Comparison of ENCODE assay signal across 20 cellular contexts in the genomic region with DNA sequence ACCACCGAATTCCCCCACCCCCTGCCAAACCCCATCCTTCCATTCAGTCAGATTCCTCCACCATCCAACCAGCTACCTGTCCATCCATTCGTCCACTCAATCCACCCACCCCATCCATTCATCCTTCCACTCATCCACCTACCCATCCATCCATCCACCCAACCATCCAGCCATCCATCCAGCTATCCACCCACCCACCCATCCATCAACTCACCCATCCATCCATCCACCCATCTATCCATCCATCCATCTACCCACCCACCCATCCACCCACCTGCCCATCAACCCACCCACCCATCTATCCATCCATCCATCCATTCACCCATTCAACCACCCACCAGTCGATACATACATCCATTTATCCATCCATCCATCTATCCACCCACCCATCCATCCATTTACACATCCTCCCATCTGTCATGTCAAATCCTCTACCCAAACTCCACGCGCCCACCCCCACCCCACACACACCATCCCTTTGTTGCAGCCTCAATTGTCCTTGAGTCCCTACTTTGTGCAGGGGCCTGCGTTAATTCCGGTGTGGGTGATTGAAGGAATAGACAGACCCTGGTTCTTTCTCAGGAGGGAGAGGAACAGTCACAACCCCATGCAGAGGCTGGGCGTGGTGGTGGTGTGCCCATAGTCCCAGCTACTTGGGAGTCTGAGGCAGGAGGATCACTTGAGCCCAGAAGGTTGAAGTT. TPM values are rescaled to one million over a fixed set of nuclear protein-coding genes. Genes with fewer than 3 reads are reported as not detected.
DNase-seq lines count a peak whose midpoint lies in the region; ATAC-seq, FAIRE-seq and TF ChIP-seq lines count a peak whose summit lies in the region.
"Had no signal": no experiment of that assay in that cellular context is flagged by ENCODE, and none has a peak within 500 bp of the region (broad histone marks: within the 10 kb centered on the region; RNA-seq: fewer than 3 reads in every experiment).

No MANE protein-coding gene starts in this region.

- H4K91ac ChIP-seq in IMR-90 (ENCODE audit: insufficient read depth, low read depth, low read length), result no peak overlapping the region

- WGBS in mammary epithelial cell (ENCODE audit: low coverage, missing lambda C conversion rate), result 100% methylated on average over 5 of the region's 8 CpGs
- 82 to 100% methylated on average over 2 to 3 of the region's 8 CpGs for WGBS in IMR-90 (ENCODE audit: extremely low coverage in 2 of 2, insufficient read length in 1 of 2), 2 experiments
- 84 to 87% (median 86%) methylated on average over 8 of the region's 8 CpGs for WGBS in stomach, 5 donors

- H3K4me3 ChIP-seq in mammary epithelial cell (replicated peaks in 1 of 3; ENCODE audit: insufficient read depth in 1 of 3, low read depth in 2 of 3, low read length in 3 of 3) (no peak overlapping the region), IMR-90 (ENCODE audit: insufficient read depth, low read depth, low read length) (no peak overlapping the region), astrocyte (ENCODE audit: insufficient read depth, low read depth, low read length) (no peak overlapping the region), stomach (no peak overlapping the region)
- H3K4me3 ChIP-seq: GM23248, smooth muscle cell, suprapubic skin had no signal

- no peak for FAIRE-seq in astrocyte (lab: Jason Lieb, UNC)
- FAIRE-seq: keratinocyte had no signal

- H2AK5ac ChIP-seq in IMR-90 (ENCODE audit: low read depth, low read length), result no peak overlapping the region

- peaks cover 20% of the 10 kb centered on the region for H3K36me3 ChIP-seq in mammary epithelial cell (ENCODE audit: insufficient read depth, low read length)
- H3K36me3 ChIP-seq in IMR-90 (ENCODE audit: control insufficient read depth, insufficient read depth, low read length), result peaks cover 41% of the 10 kb centered on the region
- peaks cover 26% of the 10 kb centered on the region for H3K36me3 ChIP-seq in astrocyte (ENCODE audit: insufficient read depth, low read length)
- peaks cover 30 to 49% (median 42%) of the 10 kb centered on the region in 4 donors for H3K36me3 ChIP-seq in stomach

- H3K4me3 Mint-ChIP-seq in MCF 10A (ENCODE audit: unreplicated experiment), result no peak overlapping the region
- H3K4me3 Mint-ChIP-seq in astrocyte (ENCODE audit: unreplicated experiment), result no peak overlapping the region
- H3K4me3 Mint-ChIP-seq in nephron progenitor cell, result no peak overlapping the region

- no peak overlapping the region for H3K56ac ChIP-seq in IMR-90 (ENCODE audit: extremely low read depth, insufficient read depth, low read length)

- H3K23ac ChIP-seq in IMR-90 (ENCODE audit: low read depth, low read length), result no peak overlapping the region

- peaks cover 11 to 32% of the 10 kb centered on the region in 2 experiments; a peak in 3 of 4 replicates for H3K79me1 ChIP-seq in IMR-90 (ENCODE audit: low read depth in 1 of 2, low read length in 2 of 2)

- H3K27me3 Mint-ChIP-seq in MCF 10A (ENCODE audit: insufficient read depth, unreplicated experiment) (no peaks in the 10 kb centered on the region), astrocyte (ENCODE audit: low read depth, unreplicated experiment) (peaks cover 15% of the 10 kb centered on the region), nephron progenitor cell (ENCODE audit: low read depth, poor library complexity) (peaks cover 41% of the 10 kb centered on the region)
- H3K27me3 Mint-ChIP-seq: CD8-positive, alpha-beta memory T cell had no signal

- in situ Hi-C loops in mammary epithelial cell (cut with MboI; ENCODE audit: low sequenced_read_pairs in 2 of 2), result loop anchor here in 1 of 2 donors (5.0 to 10.0 kb wide), 2 partner anchors 61 to 138 kb away; a partner anchor contains a TSS
- in situ Hi-C loops in IMR-90 (cut with MboI; ENCODE audit: low sequenced_read_pairs), result loop anchor here (5.0 kb wide), 1 partner anchor 121 kb away; no protein-coding TSS in a partner anchor

- no peaks in the 10 kb centered on the region for H3K9me3 Mint-ChIP-seq in MCF 10A (ENCODE audit: unreplicated experiment)
- H3K9me3 Mint-ChIP-seq in astrocyte (ENCODE audit: unreplicated experiment), result no peaks in the 10 kb centered on the region
- no peaks in the 10 kb centered on the region for H3K9me3 Mint-ChIP-seq in nephron progenitor cell
- H3K9me3 Mint-ChIP-seq: CD8-positive, alpha-beta memory T cell had no signal

- no TSS peak for BruUV-seq in MCF 10A (replicated peaks; lab: Mats Ljungman, UMichigan)
- BruUV-seq in mammary epithelial cell (replicated peaks; lab: Mats Ljungman, UMichigan), result no TSS peak
- no TSS peak for BruUV-seq in IMR-90 (replicated peaks; lab: Mats Ljungman, UMichigan)

- intact Hi-C loops in MCF 10A (cut with micrococcal nuclease), result no loop called here
- intact Hi-C loops in mammary epithelial cell (cut with micrococcal nuclease), result no loop called here
- intact Hi-C loops in IMR-90 (cut with micrococcal nuclease), result no loop called here
- intact Hi-C loops in stomach (cut with DNase I; ENCODE audit: low total_unique reads), result loop anchor here (10.0 kb wide), 1 partner anchor 128 kb away; no protein-coding TSS in a partner anchor

- no peak overlapping the region for H3K4me2 ChIP-seq in mammary epithelial cell (ENCODE audit: insufficient read depth, low read depth, low read length)
- H3K4me2 ChIP-seq in IMR-90 (ENCODE audit: low read depth, low read length), result no peak overlapping the region
- H3K4me2 ChIP-seq in astrocyte (ENCODE audit: low read length), result no peak overlapping the region
- H3K4me2 ChIP-seq: smooth muscle cell had no signal

- CTCF ChIA-PET in MCF 10A (lab: Yijun Ruan, JAX), result interaction anchor here (1.1 to 1.6 kb wide), 2 partner anchors 64 to 66 kb away, joined by 6 to 7 read pairs; a partner anchor contains a TSS
- CTCF ChIA-PET in mammary epithelial cell (lab: Charles Lee; ENCODE audit: low non-redundant PET), result no interaction called here
- CTCF ChIA-PET in IMR-90 (lab: Yijun Ruan, JAX), result no interaction called here

- H3K79me2 ChIP-seq in mammary epithelial cell (ENCODE audit: insufficient read depth, low read length) (peaks cover 25% of the 10 kb centered on the region), astrocyte (ENCODE audit: insufficient read depth, low read length) (peaks cover 18% of the 10 kb centered on the region)

- H3K36me3 Mint-ChIP-seq in MCF 10A (ENCODE audit: insufficient read depth, unreplicated experiment), result peaks cover 57% of the 10 kb centered on the region
- H3K36me3 Mint-ChIP-seq in astrocyte (ENCODE audit: low read depth, unreplicated experiment), result peaks cover 23% of the 10 kb centered on the region
- peaks cover 40% of the 10 kb centered on the region for H3K36me3 Mint-ChIP-seq in nephron progenitor cell (ENCODE audit: low read depth)

- ATAC-seq in IMR-90 (ENCODE audit: low read depth), result no peak
- ATAC-seq: foreskin keratinocyte had no signal

- POLR2A ChIA-PET in MCF 10A (lab: Yijun Ruan, JAX) (interaction anchor here (0.6 to 3.8 kb wide), 7 partner anchors 13 to 167 kb away, joined by 3 to 82 read pairs (median 3); a partner anchor contains a TSS), IMR-90 (lab: Charles Lee; ENCODE audit: unreplicated experiment) (interaction anchor here (0.6 kb wide), 2 partner anchors 19 to 81 kb away, joined by 3 to 15 read pairs; no protein-coding TSS in a partner anchor)

- peak overlapping the region; percentile 66 for H2AK9ac ChIP-seq in IMR-90 (replicated peaks; ENCODE audit: low read depth, low read length, poor library complexity)

- H2AFZ ChIP-seq in mammary epithelial cell (ENCODE audit: low read depth, low read length), result no peak overlapping the region
- no peak overlapping the region for H2AFZ ChIP-seq in IMR-90 (replicated peaks; ENCODE audit: low read length, poor library complexity)
- H2AFZ ChIP-seq in astrocyte (ENCODE audit: low read depth, low read length), result no peak overlapping the region
- H2AFZ ChIP-seq: GM23248 had no signal

- H3K4me1 Mint-ChIP-seq in MCF 10A (ENCODE audit: insufficient read depth, unreplicated experiment) (peaks cover 13% of the 10 kb centered on the region), astrocyte (ENCODE audit: low read depth, unreplicated experiment) (peaks cover 8% of the 10 kb centered on the region), nephron progenitor cell (peaks cover 11% of the 10 kb centered on the region)

- no peak for TF ChIP-seq CTCF in MCF 10A (IDR thresholded peaks at IDR 0.05; ENCODE audit: unreplicated experiment)
- no peak for TF ChIP-seq CTCF in mammary epithelial cell (conservative IDR thresholded peaks at IDR 0.05 in 1 of 2, IDR thresholded peaks at IDR 0.05 in 1 of 2; ENCODE audit: extremely low read depth in 1 of 2, insufficient read depth in 1 of 2, low read depth in 1 of 2, low read length in 2 of 2)
- TF ChIP-seq CTCF in IMR-90 (conservative IDR thresholded peaks at IDR 0.05; ENCODE audit: low read depth, low read length), result no peak
- no peak for TF ChIP-seq CTCF in astrocyte (IDR thresholded peaks at IDR 0.05; ENCODE audit: insufficient read depth, low read depth, low read length)
- TF ChIP-seq CTCF in stomach (IDR thresholded peaks at IDR 0.05), result no peak
- no peak for TF ChIP-seq CTCF in nephron progenitor cell (IDR thresholded peaks at IDR 0.05)

- H3K14ac ChIP-seq in IMR-90 (replicated peaks; ENCODE audit: low read depth, low read length), result no peak overlapping the region

- no peak overlapping the region for H3K18ac ChIP-seq in IMR-90 (ENCODE audit: low read depth, low read length)

- DNase-seq in MCF 10A (ENCODE audit: unreplicated experiment) (peak; percentile 9), mammary epithelial cell (no peak), IMR-90 (no peak), astrocyte (ENCODE audit: low read depth) (no peak), stomach (no peak), nephron progenitor cell (no peak)
- DNase-seq in activated CD4-positive, alpha-beta T cell treated with anti-CD3 and anti-CD28 coated beads for 1 hour, result no peak
- DNase-seq: CD8-positive, alpha-beta memory T cell; NCI-H1105; NCI-H2081 treated with DMSO at 0.1 percent for 48 hours had no signal

- H2BK120ac ChIP-seq in IMR-90 (ENCODE audit: low read depth, low read length), result no peak overlapping the region

- no peak overlapping the region for H3K9ac ChIP-seq in mammary epithelial cell (ENCODE audit: insufficient read depth, low read length)
- no peak overlapping the region for H3K9ac ChIP-seq in IMR-90 (ENCODE audit: low read depth, low read length)
- no peak overlapping the region for H3K9ac ChIP-seq in astrocyte (ENCODE audit: low read length)
- H3K9ac ChIP-seq: GM23248 had no signal

- H3K27ac ChIP-seq in mammary epithelial cell (ENCODE audit: insufficient read depth, low read depth, low read length), result no peak overlapping the region
- H3K27ac ChIP-seq in IMR-90 (ENCODE audit: insufficient read depth, low read length), result no peak overlapping the region
- H3K27ac ChIP-seq in astrocyte (ENCODE audit: low read depth, low read length), result no peak overlapping the region
- H3K27ac ChIP-seq in stomach, result peak overlapping the region; percentile 14 to 98 (median 91)
- H3K27ac ChIP-seq: foreskin keratinocyte, GM23248, suprapubic skin had no signal

- no peaks in the 10 kb centered on the region for H3K9me3 ChIP-seq in mammary epithelial cell (replicated peaks; ENCODE audit: insufficient read depth, low read length)
- H3K9me3 ChIP-seq in IMR-90 (ENCODE audit: control insufficient read depth, insufficient read depth, low read length), result no peaks in the 10 kb centered on the region
- no peaks in the 10 kb centered on the region for H3K9me3 ChIP-seq in astrocyte (ENCODE audit: insufficient read depth, low read depth, low read length)
- no peaks in the 10 kb centered on the region for H3K9me3 ChIP-seq in stomach
- H3K9me3 ChIP-seq: suprapubic skin had no signal

- no peak overlapping the region for H4K5ac ChIP-seq in IMR-90 (ENCODE audit: low read depth, low read length)

- H3K27me3 ChIP-seq in mammary epithelial cell (ENCODE audit: insufficient read depth, low read length) (no peaks in the 10 kb centered on the region), IMR-90 (ENCODE audit: control insufficient read depth, insufficient read depth, low read length) (peaks cover 25% of the 10 kb centered on the region), astrocyte (ENCODE audit: insufficient read depth, low read length) (peaks cover 28% of the 10 kb centered on the region), stomach (peaks cover under 1 to 25% (median 18%) of the 10 kb centered on the region in 3 donors)

- H4K20me1 ChIP-seq in mammary epithelial cell (ENCODE audit: insufficient read depth, low read length), result peaks cover 10% of the 10 kb centered on the region
- H4K20me1 ChIP-seq in IMR-90 (ENCODE audit: insufficient read depth, low read length), result peaks cover 46% of the 10 kb centered on the region
- H4K20me1 ChIP-seq in astrocyte (ENCODE audit: insufficient read depth, low read length), result peaks cover 55% of the 10 kb centered on the region

- TF ChIP-seq POLR2A in IMR-90 (IDR thresholded peaks at IDR 0.05; ENCODE audit: low read depth, low read length), result no peak
- no peak for TF ChIP-seq POLR2A in stomach (IDR thresholded peaks at IDR 0.05)

- TF ChIP-seq RAD21 in IMR-90 (IDR thresholded peaks at IDR 0.05; ENCODE audit: low read length), result no peak

- H2BK20ac ChIP-seq in IMR-90 (ENCODE audit: low read depth, low read length), result no peak overlapping the region

- dilution Hi-C loops in mammary epithelial cell (cut with HindIII; ENCODE audit: low sequenced_read_pairs), result no loop called here
- dilution Hi-C loops in IMR-90 (cut with HindIII; ENCODE audit: low sequenced_read_pairs, unreplicated experiment), result no loop called here

- H4K8ac ChIP-seq in IMR-90 (ENCODE audit: low read depth in 2 of 2, low read length in 2 of 2), result no peak overlapping the region

- peaks cover 12% of the 10 kb centered on the region; the same call in 1 of the 2 replicates for H3K9me1 ChIP-seq in IMR-90 (ENCODE audit: insufficient read depth, low read length)

- no peak overlapping the region for H3K4ac ChIP-seq in IMR-90 (ENCODE audit: low read depth, low read length)

- peaks cover 7% of the 10 kb centered on the region for H3K4me1 ChIP-seq in mammary epithelial cell (ENCODE audit: insufficient read depth, low read length)
- peaks cover 3% of the 10 kb centered on the region; the same call in 1 of the 2 replicates for H3K4me1 ChIP-seq in IMR-90 (ENCODE audit: control insufficient read depth, insufficient read depth, low read length)
- peaks cover 5% of the 10 kb centered on the region for H3K4me1 ChIP-seq in astrocyte (ENCODE audit: insufficient read depth, low read length)
- H3K4me1 ChIP-seq in stomach, result peaks cover 23 to 57% (median 42%) of the 10 kb centered on the region in 4 donors
- H3K4me1 ChIP-seq: foreskin keratinocyte had no signal

- no peak for TF ChIP-seq EP300 in stomach (IDR thresholded peaks at IDR 0.05)

- no peak overlapping the region for H3K27ac Mint-ChIP-seq in MCF 10A (ENCODE audit: low read depth, unreplicated experiment)
- H3K27ac Mint-ChIP-seq in astrocyte (ENCODE audit: unreplicated experiment), result peak overlapping the region; percentile 12
- H3K27ac Mint-ChIP-seq in nephron progenitor cell, result no peak overlapping the region

- H2BK15ac ChIP-seq in IMR-90 (ENCODE audit: low read depth, low read length), result no peak overlapping the region

- H2BK5ac ChIP-seq in IMR-90 (ENCODE audit: low read depth, low read length, poor library complexity, severe bottlenecking), result peak overlapping the region; percentile 54

RNA-seq across cellular contexts. Expression of a gene that starts 5.3 kb away (rescaled TPM):
- not detected in 2 replicates for total RNA-seq in MCF 10A (2022)
- total RNA-seq in mammary epithelial cell, result not detected
- polyA plus RNA-seq in mammary epithelial cell, result not detected
- not detected for polyA minus RNA-seq in mammary epithelial cell
- not detected in 2 replicates for total RNA-seq in IMR-90 (2012; rRNA removed)
- polyA plus RNA-seq in IMR-90 (2012; rRNA removed), result not detected in 2 replicates
- polyA plus RNA-seq in IMR-90 (2012; cell fraction: cytosol; rRNA removed), result not detected in 2 replicates
- polyA plus RNA-seq in IMR-90 (2012; cell fraction: nucleus; rRNA removed; ENCODE audit: low replicate concordance), result not detected in 2 replicates
- total RNA-seq in astrocyte, result not detected in 2 replicates
- 100 to 1,000 TPM in 2 of 5 donors, 10 to 100 TPM in 1, 1 to 10 TPM in 1, not detected in 1; 4.0 to 116 (median 70.7) TPM for total RNA-seq in stomach
- polyA plus RNA-seq in stomach, result 10 to 100 TPM in 1 of 3 donors, 1 to 10 TPM in 2; 1.3 to 19.7 (median 1.4) TPM
- total RNA-seq: Daoy, epithelial cell of proximal tubule, GM23248, HT1080, RPMI7951, smooth muscle cell, suprapubic skin had no signal
- polyA plus RNA-seq: foreskin keratinocyte, GM23248, keratinocyte, smooth muscle cell had no signal

RNA-seq across cellular contexts. Expression of a gene that starts 6.8 kb away (rescaled TPM):
- total RNA-seq in MCF 10A (2022), result 3,250 and 3,372 TPM in 2 replicates
- total RNA-seq in mammary epithelial cell, result 1,000 to 10,000 TPM; 1,272 to 2,030 TPM
- polyA plus RNA-seq in mammary epithelial cell, result 1,907 TPM
- polyA minus RNA-seq in mammary epithelial cell, result 452 TPM
- 1,241 and 1,351 TPM in 2 replicates for total RNA-seq in IMR-90 (2012; rRNA removed)
- 1,735 and 2,064 TPM in 2 replicates for polyA plus RNA-seq in IMR-90 (2012; rRNA removed)
- 2,837 and 3,553 TPM in 2 replicates for polyA plus RNA-seq in IMR-90 (2012; cell fraction: cytosol; rRNA removed)
- polyA plus RNA-seq in IMR-90 (2012; cell fraction: nucleus; rRNA removed; ENCODE audit: low replicate concordance), result 759 and 888 TPM in 2 replicates
- total RNA-seq in astrocyte, result 1,839 and 1,909 TPM in 2 replicates
- 1,000 to 10,000 TPM in 3 of 5 donors, 100 to 1,000 TPM in 2; 854 to 1,923 (median 1,089) TPM for total RNA-seq in stomach
- polyA plus RNA-seq in stomach, result 1,000 to 10,000 TPM; 3,674 to 4,061 (median 3,993) TPM

RNA-seq across cellular contexts. Expression of a gene that starts 18.7 kb away (rescaled TPM):
- total RNA-seq in MCF 10A (2022) (not detected in 2 replicates), mammary epithelial cell (1 to 10 TPM in 1 of 2 donors, under 1 TPM in 1; 0.31 to 8.2 TPM), IMR-90 (2012; rRNA removed) (0.28 and 0.36 TPM in 2 replicates), astrocyte (1.00 and 1.8 TPM in 2 replicates), stomach (10 to 100 TPM in 2 of 5 donors, 1 to 10 TPM in 2, under 1 TPM in 1; 0.89 to 50.2 (median 3.9) TPM)
- polyA plus RNA-seq in mammary epithelial cell (0.15 TPM), IMR-90 (2012; rRNA removed) (1.2 and 1.5 TPM in 2 replicates), stomach (1 to 10 TPM; 2.3 to 3.2 (median 2.6) TPM)
- 0.98 TPM for polyA minus RNA-seq in mammary epithelial cell
- polyA plus RNA-seq in IMR-90 (2012; cell fraction: cytosol; rRNA removed), result 0.39 and 1.0 TPM in 2 replicates
- polyA plus RNA-seq in IMR-90 (2012; cell fraction: nucleus; rRNA removed; ENCODE audit: low replicate concordance), result 6.6 and 10.8 TPM in 2 replicates

RNA-seq across cellular contexts. Expression of a gene that starts 45.1 kb away (rescaled TPM):
- total RNA-seq in MCF 10A (2022) (not detected in 2 replicates), mammary epithelial cell (not detected), IMR-90 (2012; rRNA removed) (not detected in 2 replicates), astrocyte (not detected in 2 replicates), stomach (not detected)
- polyA plus RNA-seq in mammary epithelial cell (not detected), IMR-90 (2012; rRNA removed) (not detected in 2 replicates), stomach (under 1 TPM in 1 of 3 donors, not detected in 2; 0.23 TPM)
- polyA minus RNA-seq in mammary epithelial cell, result not detected
- polyA plus RNA-seq in IMR-90 (2012; cell fraction: cytosol; rRNA removed), result 0.09 TPM in 1 of 2 replicates, not detected in the other
- 0.21 and 0.27 TPM in 2 replicates for polyA plus RNA-seq in IMR-90 (2012; cell fraction: nucleus; rRNA removed; ENCODE audit: low replicate concordance)
- total RNA-seq: Daoy, epithelial cell of proximal tubule, GM23248, HT1080, NCI-H460, RPMI7951, suprapubic skin had no signal
- polyA plus RNA-seq: GM23248, keratinocyte had no signal

Comparison
In these comparisons a context has a peak if more than half of its experiments do, and no peak if none do; other contexts are left out.
1. H3K27ac ChIP-seq: peak in stomach (5 of 5); none in mammary epithelial cell (single experiment), IMR-90 (single experiment) and astrocyte (single experiment).